16 cellular contexts compared by ENCODE assay signal in genomic region chr12:93862424-93862823, GRCh38.
"Had no signal": no experiment of that assay in that cellular context is flagged by ENCODE, and none has a peak within 500 bp of the region (broad histone marks: within the 10 kb centered on the region; RNA-seq: fewer than 3 reads in every experiment).

No MANE protein-coding gene starts in this region.

- H3K4me1 ChIP-seq: colonic mucosa had no signal

- FAIRE-seq: frontal cortex had no signal

- H3K4me3 ChIP-seq: colonic mucosa, heart right ventricle, lower lobe of right lung, sigmoid colon had no signal

- H3K9me3 ChIP-seq: colonic mucosa had no signal

- H3K27ac ChIP-seq: colonic mucosa, heart right ventricle, lower lobe of right lung, sigmoid colon had no signal

- DNase-seq: activated CD4-positive, alpha-beta T cell treated with anti-CD3 and anti-CD28 coated beads, Interleukin-2, amount 50 U/mL, for 4 hours; activated effector memory CD4-positive, alpha-beta T cell treated with anti-CD3 and anti-CD28 coated beads, Interleukin-2, amount 50 U/mL, for 16 hours; central memory CD4-positive, alpha-beta T cell; colonic mucosa; heart right ventricle; left cardiac atrium; lower lobe of right lung; sigmoid colon; stimulated activated CD4-positive, alpha-beta T cell treated with anti-CD3 and anti-CD28 coated beads, Interleukin-1b, Interleukin-23, amount 100 ng/mL, for 48 hours; stimulated activated naive CD8-positive, alpha-beta T cell treated with anti-CD3 and anti-CD28 coated beads, Interleukin-15, amount 100 ng/mL, for 72 hours; T-cell; T-helper 9 cell had no signal

- ATAC-seq: activated CD4-positive, CD25-positive, alpha-beta regulatory T cell treated with anti-CD3 and anti-CD28 coated beads, Interleukin-2, amount 50 U/mL, for 24 hours; activated naive CD4-positive, alpha-beta T cell treated with anti-CD3 and anti-CD28 coated beads, Interleukin-2, amount 50 U/mL, for 72 hours; esophagus mucosa; heart right ventricle; left cardiac atrium; lower lobe of right lung; stimulated activated naive CD8-positive, alpha-beta T cell treated with anti-CD3 and anti-CD28 coated beads, Interleukin-15, amount 100 ng/mL, for 72 hours; T-cell had no signal
